In genomic region chrX:21781525-21781924, GRCh38 we compare ENCODE assay signal across 14 cellular contexts. TPM values are rescaled to one million over a fixed set of nuclear protein-coding genes. Genes with fewer than 3 reads are reported as not detected.
DNase-seq lines count a peak whose midpoint lies in the region; ATAC-seq and TF ChIP-seq lines count a peak whose summit lies in the region.
"Had no signal": no experiment of that assay in that cellular context is flagged by ENCODE, and none has a peak within 500 bp of the region (broad histone marks: within the 10 kb centered on the region; RNA-seq: fewer than 3 reads in every experiment).

No MANE protein-coding gene starts in this region.

- ATAC-seq in GM18867 (IDR thresholded peaks at IDR 0.05; ENCODE audit: unreplicated experiment), result peak; percentile 86
- ATAC-seq in GM21529 (IDR thresholded peaks at IDR 0.05; ENCODE audit: unreplicated experiment), result peak; percentile 86
- ATAC-seq in HG03342 (IDR thresholded peaks at IDR 0.05; ENCODE audit: unreplicated experiment), result peak; percentile 81

- no peaks in the 10 kb centered on the region for H3K9me3 Mint-ChIP-seq in osteocyte (ENCODE audit: unreplicated experiment)
- H3K9me3 Mint-ChIP-seq: activated naive CD4-positive, alpha-beta T cell treated with anti-CD3 and anti-CD28 coated beads, Interleukin-2, amount 10 ng/mL, durations not matched to agents 7 days and 5 days; CD4-positive, alpha-beta memory T cell; nephron had no signal

- no peak overlapping the region for H3K4me3 ChIP-seq in Peyer's patch

- H3K36me3 Mint-ChIP-seq in osteocyte (ENCODE audit: unreplicated experiment), result no peaks in the 10 kb centered on the region
- H3K36me3 Mint-ChIP-seq: activated naive CD4-positive, alpha-beta T cell treated with anti-CD3 and anti-CD28 coated beads, Interleukin-2, amount 10 ng/mL, durations not matched to agents 7 days and 5 days; CD4-positive, alpha-beta memory T cell had no signal

- H3K27ac ChIP-seq in Peyer's patch, result no peak overlapping the region

- no peak overlapping the region for H3K4me3 Mint-ChIP-seq in osteocyte (ENCODE audit: unreplicated experiment)
- H3K4me3 Mint-ChIP-seq: activated naive CD4-positive, alpha-beta T cell treated with anti-CD3 and anti-CD28 coated beads, Interleukin-2, amount 10 ng/mL, durations not matched to agents 7 days and 5 days; CD4-positive, alpha-beta memory T cell; H9; nephron had no signal

- no peaks in the 10 kb centered on the region for H3K36me3 ChIP-seq in Peyer's patch

- H3K27me3 ChIP-seq in Peyer's patch, result no peaks in the 10 kb centered on the region

- H3K9me3 ChIP-seq in Peyer's patch, result no peaks in the 10 kb centered on the region

- H3K4me1 Mint-ChIP-seq in osteocyte (ENCODE audit: unreplicated experiment), result no peaks in the 10 kb centered on the region

- H3K27me3 Mint-ChIP-seq in osteocyte (ENCODE audit: unreplicated experiment), result peaks cover 19% of the 10 kb centered on the region
- H3K27me3 Mint-ChIP-seq: activated naive CD4-positive, alpha-beta T cell treated with anti-CD3 and anti-CD28 coated beads, Interleukin-2, amount 10 ng/mL, durations not matched to agents 7 days and 5 days; CD4-positive, alpha-beta memory T cell had no signal

- peak; percentile 92 for DNase-seq in myocyte (ENCODE audit: low read depth)
- DNase-seq in Peyer's patch, result no peak
- no peak for DNase-seq in T-helper 9 cell
- no peak for DNase-seq in osteocyte (ENCODE audit: extremely low spot score, unreplicated experiment)
- DNase-seq: activated naive CD4-positive, alpha-beta T cell treated with anti-CD3 and anti-CD28 coated beads, Interleukin-2, amount 10 ng/mL, durations not matched to agents 7 days and 5 days; CD4-positive, alpha-beta memory T cell; H9; kidney glomerular epithelial cell; NCI-H1436 treated with DMSO at 0.1 percent for 48 hours; SW 1271 had no signal

- no peak overlapping the region for H3K27ac Mint-ChIP-seq in osteocyte (ENCODE audit: unreplicated experiment)
- H3K27ac Mint-ChIP-seq: activated naive CD4-positive, alpha-beta T cell treated with anti-CD3 and anti-CD28 coated beads, Interleukin-2, amount 10 ng/mL, durations not matched to agents 7 days and 5 days; CD4-positive, alpha-beta memory T cell; H9 had no signal

- TF ChIP-seq POLR2A in Peyer's patch (IDR thresholded peaks at IDR 0.05), result no peak

- no peak for TF ChIP-seq CTCF in Peyer's patch (IDR thresholded peaks at IDR 0.05)
- TF ChIP-seq CTCF in osteocyte (IDR thresholded peaks at IDR 0.05), result no peak

- no peaks in the 10 kb centered on the region for H3K4me1 ChIP-seq in Peyer's patch

RNA-seq across cellular contexts. Expression of gene SMPX, which starts 23.6 kb away (rescaled TPM):
- 151 and 204 TPM in 2 replicates for total RNA-seq in myocyte
- 68.5 TPM for polyA plus RNA-seq in myocyte (2012)
- total RNA-seq in Peyer's patch, result not detected
- total RNA-seq in osteocyte, result not detected in 2 replicates
- total RNA-seq: CD4-positive, alpha-beta memory T cell; H9 had no signal
- polyA plus RNA-seq: CD4-positive, alpha-beta memory T cell had no signal

RNA-seq across cellular contexts. Expression of gene MBTPS2, which starts 57.9 kb away (rescaled TPM):
- total RNA-seq in myocyte (9.8 and 12.6 TPM in 2 replicates), Peyer's patch (1 to 10 TPM; 5.0 to 7.8 (median 5.1) TPM), osteocyte (23.7 and 25.1 TPM in 2 replicates)
- 11.1 TPM for polyA plus RNA-seq in myocyte (2012)

Comparison
In these comparisons a context has a peak if more than half of its experiments do, and no peak if none do; other contexts are left out.
1. RNA of gene SMPX, which starts 23.6 kb away (total RNA-seq): 151 to 204 TPM in myocyte; not detected in Peyer's patch and not detected in osteocyte; every median in the first group is over 10 times any median in the second.
2. Peak in every context shown above with its lines, with median percentiles within 50 percentile points of each other: ATAC-seq.